ENCODE assay signal across 9 cellular contexts in genomic region chr18:62486290-62486964, GRCh38. TPM values are rescaled to one million over a fixed set of nuclear protein-coding genes. Genes with fewer than 3 reads are reported as not detected.
A peak's percentile ranks its signal among the peaks of the same experiment; 100 is the strongest.
DNase-seq lines count a peak whose midpoint lies in the region; ATAC-seq, FAIRE-seq and TF ChIP-seq lines count a peak whose summit lies in the region.
"Had no signal": no experiment of that assay in that cellular context is flagged by ENCODE, and none has a peak within 500 bp of the region (broad histone marks: within the 10 kb centered on the region; RNA-seq: fewer than 3 reads in every experiment).

No MANE protein-coding gene starts in this region.

- WGBS in A549 (ENCODE audit: missing lambda C conversion rate) = 50% methylated on average over 4 of the region's 4 CpGs

- no peak for TF ChIP-seq RAD21 in A549 (conservative IDR thresholded peaks at IDR 0.05 in 1 of 2, IDR thresholded peaks at IDR 0.05 in 1 of 2)

- peak; percentile 70 to 80 for ATAC-seq in A549
- no peak for ATAC-seq in GM18907 (IDR thresholded peaks at IDR 0.05; ENCODE audit: unreplicated experiment)
- ATAC-seq in HG03175 (IDR thresholded peaks at IDR 0.05; ENCODE audit: unreplicated experiment) = no peak

- peak overlapping the region; percentile 75 for H3K4me2 ChIP-seq in A549
- H3K4me2 ChIP-seq in PC-9 = peak overlapping the region; percentile 86

- no TSS peak for BruUV-seq in PC-9 (replicated peaks; lab: Mats Ljungman, UMichigan)

- no peak for TF ChIP-seq EP300 in A549 (IDR thresholded peaks at IDR 0.05)

- peak overlapping the region in 1 of 2 experiments; percentile 73; a peak in 2 of 6 replicates for H3K27ac ChIP-seq in A549
- peak overlapping the region; percentile 95 for H3K27ac ChIP-seq in PC-9
- no peak overlapping the region for H3K27ac ChIP-seq in ascending aorta

- TF ChIP-seq CTCF in A549 (IDR thresholded peaks at IDR 0.05) = no peak
- TF ChIP-seq CTCF in PC-9 (conservative IDR thresholded peaks at IDR 0.05) = no peak
- no peak for TF ChIP-seq CTCF in ascending aorta (IDR thresholded peaks at IDR 0.05)

- no peaks in the 10 kb centered on the region for H3K36me3 ChIP-seq in PC-9 (ENCODE audit: low read depth)
- no peaks in the 10 kb centered on the region for H3K36me3 ChIP-seq in ascending aorta
- H3K36me3 ChIP-seq: Peyer's patch had no signal

- DNase-seq in A549 (ENCODE audit: low read depth in 1 of 2, low spot score in 1 of 2) (peak; percentile 10 to 27), H54 (ENCODE audit: insufficient read length, low spot score) (peak; percentile 5), PC-9 (peak; percentile 53 to 96), iPS-NIHi11 (ENCODE audit: low spot score) (peak; percentile 23), posterior cingulate gyrus (no peak), ascending aorta (ENCODE audit: low spot score in 2 of 2) (no peak)

- CTCF ChIA-PET in A549 (lab: Yijun Ruan, JAX) = interaction anchor here (0.6 to 1.3 kb wide), 3 partner anchors 61 to 214 kb away, joined by 3 to 5 read pairs (median 3); no protein-coding TSS in a partner anchor
- CTCF ChIA-PET in PC-9 (lab: Charles Lee) = no interaction called here

- H2AFZ ChIP-seq in PC-9 = no peak overlapping the region

- intact Hi-C loops in PC-9 (cut with micrococcal nuclease; ENCODE audit: unreplicated experiment) (loop anchor here (5.0 kb wide), 1 partner anchor 36 kb away; the partner anchor contains the start of gene ZCCHC2), posterior cingulate gyrus (cut with DNase I) (no loop called here), ascending aorta (cut with DNase I) (no loop called here)

- no peaks in the 10 kb centered on the region for H3K27me3 ChIP-seq in PC-9 (ENCODE audit: insufficient read depth, low read depth)
- H3K27me3 ChIP-seq in ascending aorta = no peaks in the 10 kb centered on the region
- H3K27me3 ChIP-seq: Peyer's patch had no signal

- no peaks in the 10 kb centered on the region for H4K20me1 ChIP-seq in PC-9 (ENCODE audit: insufficient read depth)

- peaks cover 25% of the 10 kb centered on the region for H3F3A ChIP-seq in PC-9 (ENCODE audit: insufficient read depth, low read depth)

- H3K4me3 ChIP-seq in A549 (no peak overlapping the region), PC-9 (peak overlapping the region; percentile 37; the same call in 1 of the 2 replicates), ascending aorta (no peak overlapping the region)
- H3K4me3 ChIP-seq: Peyer's patch had no signal

- POLR2A ChIA-PET in A549 (lab: Yijun Ruan, JAX) (interaction anchor here (0.7 kb wide), 1 partner anchor 36 kb away, joined by 4 read pairs; the partner anchor contains the start of gene ZCCHC2), PC-9 (lab: Charles Lee; ENCODE audit: unreplicated experiment) (interaction anchor here (0.6 kb wide), 2 partner anchors 21 to 41 kb away, joined by 3 to 4 read pairs; no protein-coding TSS in a partner anchor)

- no peaks in the 10 kb centered on the region for H3K79me2 ChIP-seq in PC-9 (ENCODE audit: low read depth)

- TF ChIP-seq POLR2A in A549 (IDR thresholded peaks at IDR 0.05; ENCODE audit: low read length) (no peak), H54 (IDR thresholded peaks at IDR 0.05; ENCODE audit: low read depth, low read length) (no peak)

- H3K4me1 ChIP-seq in A549 (peaks cover 18% of the 10 kb centered on the region), PC-9 (replicated peaks; ENCODE audit: insufficient read depth) (peaks cover 25% of the 10 kb centered on the region), ascending aorta (no peaks in the 10 kb centered on the region)

- no peaks in the 10 kb centered on the region for H3K9me2 ChIP-seq in PC-9 (ENCODE audit: insufficient read depth)

- H3K9me3 ChIP-seq in A549 (no peaks in the 10 kb centered on the region), PC-9 (ENCODE audit: insufficient read depth, low read depth) (peaks cover 2% of the 10 kb centered on the region; the same call in 1 of the 2 replicates), ascending aorta (peaks cover 0 to 3% of the 10 kb centered on the region in 2 donors)
- H3K9me3 ChIP-seq: Peyer's patch had no signal

- FAIRE-seq in A549 (lab: Jason Lieb, UNC) = no peak
- FAIRE-seq in H54 (lab: Jason Lieb, UNC) = peak; percentile 33

TF ChIP-seq in A549, 52 proteins besides CTCF, POLR2A, EP300 and RAD21:
- TF ChIP-seq HOXA7 (CRISPR knock-in tag; IDR thresholded peaks at IDR 0.05) = no peak
- TF ChIP-seq ZC3H11A (IDR thresholded peaks at IDR 0.05) = no peak
- TF ChIP-seq ESRRA (IDR thresholded peaks at IDR 0.05; ENCODE audit: borderline replicate concordance, low read length) = no peak
- TF ChIP-seq FOSB (CRISPR knock-in tag; IDR thresholded peaks at IDR 0.05) = no peak
- TF ChIP-seq TFCP2L1 (CRISPR knock-in tag; IDR thresholded peaks at IDR 0.05) = no peak
- no peak for TF ChIP-seq ZSCAN20 (CRISPR knock-in tag; IDR thresholded peaks at IDR 0.05)
- TF ChIP-seq FOSL2 (IDR thresholded peaks at IDR 0.05) = no peak
- TF ChIP-seq FOSL2 (CRISPR knock-in tag; IDR thresholded peaks at IDR 0.05) = no peak
- TF ChIP-seq ZNF302 (CRISPR knock-in tag; IDR thresholded peaks at IDR 0.05) = no peak
- TF ChIP-seq MAZ (IDR thresholded peaks at IDR 0.05; ENCODE audit: borderline replicate concordance, low read depth, low read length) = no peak
- TF ChIP-seq HEYL (CRISPR knock-in tag; IDR thresholded peaks at IDR 0.05) = no peak
- no peak for TF ChIP-seq EHF (CRISPR knock-in tag; IDR thresholded peaks at IDR 0.05)
- TF ChIP-seq JUN (IDR thresholded peaks at IDR 0.05) = no peak
- TF ChIP-seq MAFK (IDR thresholded peaks at IDR 0.05; ENCODE audit: partially characterized antibody) = no peak
- no peak for TF ChIP-seq GATA3 (IDR thresholded peaks at IDR 0.05; ENCODE audit: borderline replicate concordance)
- TF ChIP-seq KDM5A (IDR thresholded peaks at IDR 0.05) = no peak
- no peak for TF ChIP-seq CHD4 (IDR thresholded peaks at IDR 0.05; ENCODE audit: borderline replicate concordance)
- no peak for TF ChIP-seq SMC3 (IDR thresholded peaks at IDR 0.05)

RNA-seq across cellular contexts. Expression of gene ZCCHC2, which starts 36.4 kb away (rescaled TPM):
- polyA plus RNA-seq in A549 (2011; rRNA removed) = 12.5 and 15.5 TPM in 2 replicates
- 7.6 and 9.2 TPM in 2 replicates for polyA plus RNA-seq in A549 (2012; cell fraction: cytosol; rRNA removed)
- 11.4 and 15.1 TPM in 2 replicates for polyA plus RNA-seq in A549 (2012; cell fraction: nucleus; rRNA removed)
- polyA plus RNA-seq in A549 (2017; fragmentation: RNase III; extraction: RNeasy Plus Mini Kit Qiagen cat#74134 plus additional on column Dnase treatment) = 7.5 to 8.4 TPM (median 7.6 TPM) in 3 replicates
- polyA minus RNA-seq in A549 (2011; rRNA and poly(A)+ RNA removed) = 27.3 and 32.6 TPM in 2 replicates
- 12.0 and 18.1 TPM in 2 replicates for total RNA-seq in PC-9 (2021)
- total RNA-seq in ascending aorta = 22.9 TPM

Comparison
In these comparisons a context has a peak if more than half of its experiments do, and no peak if none do; other contexts are left out.
1. ATAC-seq: peak in A549 (2 of 2); none in GM18907 (single experiment) and HG03175 (single experiment).
2. DNase-seq: peak in A549 (2 of 2), H54 (single experiment), PC-9 (2 of 2) and iPS-NIHi11 (single experiment); none in posterior cingulate gyrus (0 of 10) and ascending aorta (0 of 2).